ENCODE assay signal across 8 cellular contexts in genomic region chr15:98548172-98548971, GRCh38.
DNase-seq lines count a peak whose midpoint lies in the region; ATAC-seq and TF ChIP-seq lines count a peak whose summit lies in the region.

No MANE protein-coding gene starts in this region.

- peaks cover 14% of the 10 kb centered on the region for H3K4me1 Mint-ChIP-seq in activated CD4-positive, alpha-beta memory T cell treated with anti-CD3 and anti-CD28 coated beads for 36 hours (ENCODE audit: low read depth)
- peaks cover 33% of the 10 kb centered on the region for H3K4me1 Mint-ChIP-seq in endodermal cell

- H3K27ac ChIP-seq in HL-60 (replicated peaks) (no peak overlapping the region), endodermal cell (ENCODE audit: low read depth, low read length) (no peak overlapping the region)

- H3K27ac Mint-ChIP-seq in activated CD4-positive, alpha-beta memory T cell treated with anti-CD3 and anti-CD28 coated beads for 36 hours = no peak overlapping the region
- peak overlapping the region; percentile 46 for H3K27ac Mint-ChIP-seq in endodermal cell

- POLR2A ChIA-PET in activated CD4-positive, alpha-beta memory T cell treated with anti-CD3 and anti-CD28 coated beads for 36 hours (lab: Charles Lee) = interaction anchor here (0.6 kb wide), 1 partner anchor 382 kb away, joined by 3 read pairs; no protein-coding TSS in a partner anchor

- WGBS in endodermal cell (ENCODE audit: insufficient coverage in 1 of 2, insufficient read length in 1 of 2), 2 experiments = 0% methylated on average over 23 to 62 of the region's 63 CpGs

- peaks cover 6% of the 10 kb centered on the region for H3K27me3 ChIP-seq in HL-60 (ENCODE audit: insufficient read depth, poor library complexity, severe bottlenecking)
- peaks cover 36% of the 10 kb centered on the region for H3K27me3 ChIP-seq in endodermal cell (ENCODE audit: control insufficient read depth, insufficient read depth, low read length, poor library complexity, severe bottlenecking)

- H3K36me3 ChIP-seq in endodermal cell (ENCODE audit: control insufficient read depth, insufficient read depth, low read length) = no peaks in the 10 kb centered on the region

- peak; percentile 51 for DNase-seq in A172 (ENCODE audit: low spot score)
- DNase-seq in HL-60 (ENCODE audit: low read depth in 1 of 2, low spot score in 1 of 2) = peak; percentile 13 to 42
- peak; percentile 67 for DNase-seq in activated CD4-positive, alpha-beta memory T cell treated with anti-CD3 and anti-CD28 coated beads for 36 hours
- DNase-seq in endodermal cell = peak; percentile 89
- DNase-seq in medulla oblongata (ENCODE audit: extremely low spot score) = peak; percentile 57
- DNase-seq in stimulated activated CD4-positive, alpha-beta T cell treated with anti-CD3 and anti-CD28 coated beads, TNF-alpha, amount 100 ng/mL, for 24 hours (ENCODE audit: low read depth in 3 of 3) = peak in 2 of 3 experiments; percentile 33 to 51

- peak overlapping the region; percentile 73 for H3K4me3 Mint-ChIP-seq in activated CD4-positive, alpha-beta memory T cell treated with anti-CD3 and anti-CD28 coated beads for 36 hours
- peak overlapping the region; percentile 62 for H3K4me3 Mint-ChIP-seq in endodermal cell

- peaks cover 3% of the 10 kb centered on the region for H3K9me3 Mint-ChIP-seq in activated CD4-positive, alpha-beta memory T cell treated with anti-CD3 and anti-CD28 coated beads for 36 hours
- H3K9me3 Mint-ChIP-seq in endodermal cell = peaks cover 7% of the 10 kb centered on the region

- CTCF ChIA-PET in activated CD4-positive, alpha-beta memory T cell treated with anti-CD3 and anti-CD28 coated beads for 36 hours (lab: Charles Lee) = interaction anchor here (1.1 to 1.4 kb wide), 2 partner anchors 29 to 98 kb away, joined by 4 to 12 read pairs; no protein-coding TSS in a partner anchor

- no peak for TF ChIP-seq CTCF in HL-60 (IDR thresholded peaks at IDR 0.05; ENCODE audit: insufficient read depth, low read length)
- TF ChIP-seq CTCF in endodermal cell (conservative IDR thresholded peaks at IDR 0.05) = peak; percentile 59

- peaks cover 48% of the 10 kb centered on the region for H3K27me3 Mint-ChIP-seq in activated CD4-positive, alpha-beta memory T cell treated with anti-CD3 and anti-CD28 coated beads for 36 hours
- H3K27me3 Mint-ChIP-seq in endodermal cell (ENCODE audit: insufficient read depth) = peaks cover 85% of the 10 kb centered on the region

- H3K9ac ChIP-seq in endodermal cell (ENCODE audit: extremely low read depth, low read length, poor library complexity, severe bottlenecking) = no peak overlapping the region

- intact Hi-C loops in activated CD4-positive, alpha-beta memory T cell treated with anti-CD3 and anti-CD28 coated beads for 36 hours (cut with micrococcal nuclease) = loop anchor here (1.0 to 2.0 kb wide), 2 partner anchors 52 to 99 kb away; no protein-coding TSS in a partner anchor

- ATAC-seq in HG03045 (IDR thresholded peaks at IDR 0.05; ENCODE audit: unreplicated experiment) (no peak), HG02938 (IDR thresholded peaks at IDR 0.05; ENCODE audit: unreplicated experiment) (no peak)

- peak overlapping the region; percentile 34 for H3K4me3 ChIP-seq in HL-60 (replicated peaks; ENCODE audit: insufficient read depth, low read length)
- H3K4me3 ChIP-seq in endodermal cell (ENCODE audit: low read length) = peak overlapping the region; percentile 77

- H3K9me3 ChIP-seq in endodermal cell (ENCODE audit: control insufficient read depth, low read length) = peaks cover 6% of the 10 kb centered on the region

- no peaks in the 10 kb centered on the region for H3K36me3 Mint-ChIP-seq in activated CD4-positive, alpha-beta memory T cell treated with anti-CD3 and anti-CD28 coated beads for 36 hours
- peaks cover 2% of the 10 kb centered on the region for H3K36me3 Mint-ChIP-seq in endodermal cell (ENCODE audit: low read depth)

- peaks cover 3% of the 10 kb centered on the region for H3K4me1 ChIP-seq in endodermal cell (ENCODE audit: control insufficient read depth, insufficient read depth, low read length)

Comparison
In these comparisons a context has a peak if more than half of its experiments do, and no peak if none do; other contexts are left out.
1. DNase-seq: peak in every context shown above with its lines; median percentile 89 in endodermal cell; 67 in activated CD4-positive, alpha-beta memory T cell treated with anti-CD3 and anti-CD28 coated beads for 36 hours; 57 in medulla oblongata; 51 in A172; 42 in stimulated activated CD4-positive, alpha-beta T cell treated with anti-CD3 and anti-CD28 coated beads, TNF-alpha, amount 100 ng/mL, for 24 hours; 28 in HL-60.